ENCODE assay signal across 26 cellular contexts in genomic region chr12:82912406-82912805, GRCh38.
DNase-seq lines count a peak whose midpoint lies in the region; ATAC-seq, FAIRE-seq and TF ChIP-seq lines count a peak whose summit lies in the region.
"Had no signal": no experiment of that assay in that cellular context is flagged by ENCODE, and none has a peak within 500 bp of the region (broad histone marks: within the 10 kb centered on the region; RNA-seq: fewer than 3 reads in every experiment).

No MANE protein-coding gene starts in this region.

- peak; percentile 13 for DNase-seq in GM03348 (ENCODE audit: low spot score)
- peak; percentile 44 for DNase-seq in NB4 (ENCODE audit: low read depth)
- DNase-seq in epithelial cell of esophagus (ENCODE audit: low read depth): peak; percentile 72
- no peak for DNase-seq in keratinocyte (ENCODE audit: low read depth, low spot score)
- DNase-seq in upper lobe of left lung: no peak
- no peak for DNase-seq in activated CD4-positive, alpha-beta memory T cell treated with anti-CD3 and anti-CD28 coated beads, Interleukin-2, amount 10 ng/mL, durations not matched to agents 7 days and 5 days
- DNase-seq: activated CD4-positive, alpha-beta memory T cell treated with anti-CD3 and anti-CD28 coated beads for 36 hours; activated naive CD4-positive, alpha-beta T cell; activated T-cell treated with anti-CD3 and anti-CD28 coated beads, Interleukin-2, amount 50 U/mL, for 1 hour; aorta; CD8-positive, alpha-beta T cell; cortex of kidney; head of caudate nucleus; NCI-H1092 treated with DMSO at 0.1 percent for 48 hours; NCI-H2171 treated with DMSO at 0.1 percent for 48 hours; NCI-H82; occipital lobe; retina; testis had no signal

- no peak overlapping the region for H3K4me3 Mint-ChIP-seq in activated CD4-positive, alpha-beta memory T cell treated with anti-CD3 and anti-CD28 coated beads, Interleukin-2, amount 10 ng/mL, durations not matched to agents 7 days and 5 days
- H3K4me3 Mint-ChIP-seq: activated CD4-positive, alpha-beta memory T cell treated with anti-CD3 and anti-CD28 coated beads for 36 hours; CD8-positive, alpha-beta T cell; T-helper 2 cell treated with Interferon-gamma antibody and Interleukin-4, amounts not matched to agents 5 μg/mL and 100 μg/mL, for 36 hours; WTC11 had no signal

- H3K9ac ChIP-seq in keratinocyte (ENCODE audit: control insufficient read depth, extremely low read depth, insufficient read depth, low read length): no peak overlapping the region

- no peaks in the 10 kb centered on the region for H3K36me3 Mint-ChIP-seq in activated CD4-positive, alpha-beta memory T cell treated with anti-CD3 and anti-CD28 coated beads, Interleukin-2, amount 10 ng/mL, durations not matched to agents 7 days and 5 days (ENCODE audit: low read depth)
- H3K36me3 Mint-ChIP-seq: activated CD4-positive, alpha-beta memory T cell treated with anti-CD3 and anti-CD28 coated beads for 36 hours; CD8-positive, alpha-beta T cell; WTC11 had no signal

- H3K4me3 ChIP-seq in NB4 (ENCODE audit: low read depth, low read length): no peak overlapping the region
- H3K4me3 ChIP-seq in epithelial cell of esophagus (ENCODE audit: low read length): no peak overlapping the region
- no peak overlapping the region for H3K4me3 ChIP-seq in keratinocyte (ENCODE audit: control insufficient read depth in 2 of 3, extremely low read depth in 1 of 3, insufficient read depth in 2 of 3, low read depth in 1 of 3, low read length in 3 of 3)
- no peak overlapping the region for H3K4me3 ChIP-seq in upper lobe of left lung
- H3K4me3 ChIP-seq: K562, lung, testis had no signal

- no peaks in the 10 kb centered on the region for H3K9me1 ChIP-seq in keratinocyte (ENCODE audit: control insufficient read depth, extremely low read depth, insufficient read depth, low read length)

- ATAC-seq in upper lobe of left lung (ENCODE audit: low FRiP score in 2 of 2) (no peak), HG03378 (IDR thresholded peaks at IDR 0.05; ENCODE audit: unreplicated experiment) (no peak), GM18511 (IDR thresholded peaks at IDR 0.05; ENCODE audit: unreplicated experiment) (no peak)
- ATAC-seq: CD8-positive, alpha-beta T cell; K562; WTC11 had no signal

- H2AFZ ChIP-seq in keratinocyte (ENCODE audit: control insufficient read depth, low read length): no peak overlapping the region

- no peaks in the 10 kb centered on the region for H3K36me3 ChIP-seq in keratinocyte (ENCODE audit: control insufficient read depth in 2 of 2, extremely low read depth in 1 of 2, insufficient read depth in 2 of 2, low read length in 2 of 2)
- no peaks in the 10 kb centered on the region for H3K36me3 ChIP-seq in upper lobe of left lung

- peak; percentile 55 for FAIRE-seq in keratinocyte (lab: Jason Lieb, UNC)
- FAIRE-seq: islet of Langerhans, K562 had no signal

- no peaks in the 10 kb centered on the region for H4K20me1 ChIP-seq in keratinocyte (ENCODE audit: control insufficient read depth, extremely low read depth, insufficient read depth, low read length)

- dilution Hi-C loops in keratinocyte (cut with MboI; ENCODE audit: extremely low pct_ligation_motif_present, low sequenced_read_pairs): no loop called here

- no peak for TF ChIP-seq EP300 in upper lobe of left lung (IDR thresholded peaks at IDR 0.05)

- H3K9me3 ChIP-seq in keratinocyte (ENCODE audit: control insufficient read depth, low read depth, low read length) (no peaks in the 10 kb centered on the region), upper lobe of left lung (no peaks in the 10 kb centered on the region)
- H3K9me3 ChIP-seq: testis had no signal

- H3K79me2 ChIP-seq in keratinocyte (ENCODE audit: control insufficient read depth, insufficient read depth, low read length): no peaks in the 10 kb centered on the region

- TF ChIP-seq CTCF in NB4 (IDR thresholded peaks at IDR 0.05; ENCODE audit: low read depth, low read length) (no peak), epithelial cell of esophagus (IDR thresholded peaks at IDR 0.05; ENCODE audit: insufficient read depth, low read depth, low read length, missing control alignments) (no peak), keratinocyte (optimal IDR thresholded peaks at IDR 0.05 in 1 of 3, IDR thresholded peaks at IDR 0.05 in 1 of 3, conservative IDR thresholded peaks at IDR 0.05 in 1 of 3; ENCODE audit: extremely low read depth in 1 of 3, insufficient read depth in 2 of 3, low read length in 3 of 3) (no peak), upper lobe of left lung (IDR thresholded peaks at IDR 0.05) (no peak)

- no peak overlapping the region for H3K27ac ChIP-seq in keratinocyte (ENCODE audit: control insufficient read depth, insufficient read depth, low read length)
- no peak overlapping the region for H3K27ac ChIP-seq in upper lobe of left lung
- H3K27ac ChIP-seq: testis had no signal

- no peak overlapping the region for H3K4me2 ChIP-seq in keratinocyte (ENCODE audit: control insufficient read depth, extremely low read depth, insufficient read depth, low read depth, low read length)

- H3K27ac Mint-ChIP-seq in activated CD4-positive, alpha-beta memory T cell treated with anti-CD3 and anti-CD28 coated beads, Interleukin-2, amount 10 ng/mL, durations not matched to agents 7 days and 5 days: no peak overlapping the region
- H3K27ac Mint-ChIP-seq: activated CD4-positive, alpha-beta memory T cell treated with anti-CD3 and anti-CD28 coated beads for 36 hours; CD8-positive, alpha-beta T cell; T-helper 2 cell treated with Interferon-gamma antibody and Interleukin-4, amounts not matched to agents 5 μg/mL and 100 μg/mL, for 36 hours; WTC11 had no signal

- H3K4me1 ChIP-seq in keratinocyte (ENCODE audit: control insufficient read depth, extremely low read depth, insufficient read depth, low read length): no peaks in the 10 kb centered on the region
- H3K4me1 ChIP-seq in upper lobe of left lung: no peaks in the 10 kb centered on the region
- H3K4me1 ChIP-seq: testis had no signal

- WGBS in upper lobe of left lung, 2 donors: 36 to 59% methylated on average over 1 of the region's 1 CpG

- POLR2A ChIA-PET in activated CD4-positive, alpha-beta memory T cell treated with anti-CD3 and anti-CD28 coated beads, Interleukin-2, amount 10 ng/mL, durations not matched to agents 7 days and 5 days (lab: Charles Lee): no interaction called here

- H3K9me3 Mint-ChIP-seq in activated CD4-positive, alpha-beta memory T cell treated with anti-CD3 and anti-CD28 coated beads, Interleukin-2, amount 10 ng/mL, durations not matched to agents 7 days and 5 days: no peaks in the 10 kb centered on the region
- H3K9me3 Mint-ChIP-seq: activated CD4-positive, alpha-beta memory T cell treated with anti-CD3 and anti-CD28 coated beads for 36 hours; CD8-positive, alpha-beta T cell; T-helper 2 cell treated with Interferon-gamma antibody and Interleukin-4, amounts not matched to agents 5 μg/mL and 100 μg/mL, for 36 hours; WTC11 had no signal

- no peaks in the 10 kb centered on the region for H3K27me3 ChIP-seq in keratinocyte (ENCODE audit: control insufficient read depth, extremely low read depth, insufficient read depth, low read length)
- no peaks in the 10 kb centered on the region for H3K27me3 ChIP-seq in upper lobe of left lung
- H3K27me3 ChIP-seq: testis had no signal

- CTCF ChIA-PET in activated CD4-positive, alpha-beta memory T cell treated with anti-CD3 and anti-CD28 coated beads, Interleukin-2, amount 10 ng/mL, durations not matched to agents 7 days and 5 days (lab: Charles Lee): no interaction called here

- no peak for TF ChIP-seq POLR2A in NB4 (IDR thresholded peaks at IDR 0.05; ENCODE audit: extremely low read depth, insufficient read length)
- no peak for TF ChIP-seq POLR2A in upper lobe of left lung (IDR thresholded peaks at IDR 0.05)

- H3K27me3 Mint-ChIP-seq in activated CD4-positive, alpha-beta memory T cell treated with anti-CD3 and anti-CD28 coated beads, Interleukin-2, amount 10 ng/mL, durations not matched to agents 7 days and 5 days: no peaks in the 10 kb centered on the region
- H3K27me3 Mint-ChIP-seq: activated CD4-positive, alpha-beta memory T cell treated with anti-CD3 and anti-CD28 coated beads for 36 hours had no signal

- no peaks in the 10 kb centered on the region for H3K4me1 Mint-ChIP-seq in activated CD4-positive, alpha-beta memory T cell treated with anti-CD3 and anti-CD28 coated beads, Interleukin-2, amount 10 ng/mL, durations not matched to agents 7 days and 5 days

Comparison
In these comparisons a context has a peak if more than half of its experiments do, and no peak if none do; other contexts are left out.
1. DNase-seq: peak in GM03348 (single experiment), NB4 (single experiment) and epithelial cell of esophagus (single experiment); none in keratinocyte (single experiment), upper lobe of left lung (0 of 2) and activated CD4-positive, alpha-beta memory T cell treated with anti-CD3 and anti-CD28 coated beads, Interleukin-2, amount 10 ng/mL, durations not matched to agents 7 days and 5 days (single experiment).